In the genomic region with DNA sequence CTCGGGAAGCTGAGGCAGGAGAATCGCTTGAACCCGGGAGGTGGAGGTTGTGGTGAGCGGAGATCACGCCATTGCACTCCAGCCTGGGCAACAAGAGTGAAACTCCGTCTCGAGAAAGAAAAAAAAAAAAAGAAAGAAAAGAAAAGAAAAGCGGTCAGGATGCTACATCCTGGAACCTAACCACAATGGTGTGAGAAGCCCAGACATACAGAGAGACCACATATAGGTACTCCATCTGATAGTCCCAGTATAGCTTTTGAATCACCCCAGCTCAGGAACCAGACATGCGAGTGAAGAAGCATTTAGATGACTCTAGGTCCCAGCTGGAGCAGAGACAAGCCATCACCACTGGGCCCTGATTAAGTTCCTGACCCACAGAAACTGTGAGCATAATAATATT, we compare ENCODE assay signal across 16 cellular contexts. TPM values are rescaled to one million over a fixed set of nuclear protein-coding genes. Genes with fewer than 3 reads are reported as not detected.
DNase-seq lines count a peak whose midpoint lies in the region; ATAC-seq and TF ChIP-seq lines count a peak whose summit lies in the region.
"Had no signal": no experiment of that assay in that cellular context is flagged by ENCODE, and none has a peak within 500 bp of the region (broad histone marks: within the 10 kb centered on the region; RNA-seq: fewer than 3 reads in every experiment).

No MANE protein-coding gene starts in this region.

- no peaks in the 10 kb centered on the region for H3K36me3 ChIP-seq in CD4-positive, alpha-beta memory T cell (ENCODE audit: insufficient read depth, low read length)
- H3K36me3 ChIP-seq: BE2C had no signal

- no peak overlapping the region for H3K27ac Mint-ChIP-seq in CD4-positive, alpha-beta T cell
- H3K27ac Mint-ChIP-seq in CD4-positive, alpha-beta memory T cell, result peak overlapping the region; percentile 42 to 82 (median 69)
- H3K27ac Mint-ChIP-seq in activated CD8-positive, alpha-beta T cell treated with anti-CD3 and anti-CD28 coated beads for 36 hours, result no peak overlapping the region
- peak overlapping the region; percentile 80 to 81 for H3K27ac Mint-ChIP-seq in natural killer cell

- ATAC-seq in CD4-positive, alpha-beta T cell (ENCODE audit: poor library complexity), result peak; percentile 33
- peak; percentile 40 for ATAC-seq in activated CD8-positive, alpha-beta T cell treated with anti-CD3 and anti-CD28 coated beads for 36 hours
- ATAC-seq in natural killer cell (peak; percentile 14 to 27 (median 25)), sciatic nerve (no peak)

- intact Hi-C loops in CD4-positive, alpha-beta T cell (cut with DNase I, micrococcal nuclease), result no loop called here
- intact Hi-C loops in CD4-positive, alpha-beta memory T cell (cut with micrococcal nuclease), result no loop called here
- intact Hi-C loops in activated CD8-positive, alpha-beta T cell treated with anti-CD3 and anti-CD28 coated beads for 36 hours (cut with micrococcal nuclease), result no loop called here
- intact Hi-C loops in natural killer cell (cut with micrococcal nuclease), result loop anchor here (5.0 kb wide), 1 partner anchor 43 kb away; a partner anchor contains a TSS
- intact Hi-C loops in sciatic nerve (cut with DNase I), result no loop called here

- no peak overlapping the region for H3K27ac ChIP-seq in CD4-positive, alpha-beta T cell (ENCODE audit: low read depth, low read length)
- H3K27ac ChIP-seq in CD4-positive, alpha-beta memory T cell (ENCODE audit: low read depth, low read length), result no peak overlapping the region
- H3K27ac ChIP-seq: PC-9 had no signal

- CTCF ChIA-PET in CD4-positive, alpha-beta T cell (lab: Charles Lee), result no interaction called here
- CTCF ChIA-PET in CD4-positive, alpha-beta memory T cell (lab: Charles Lee; ENCODE audit: partially characterized antibody), result interaction anchor here (0.7 kb wide), 1 partner anchor 24 kb away, joined by 3 read pairs; no protein-coding TSS in a partner anchor
- CTCF ChIA-PET in activated CD8-positive, alpha-beta T cell treated with anti-CD3 and anti-CD28 coated beads for 36 hours (lab: Charles Lee), result no interaction called here

- peaks cover 15% of the 10 kb centered on the region for H3K4me1 ChIP-seq in CD4-positive, alpha-beta memory T cell (ENCODE audit: insufficient read depth, low read length)
- H3K4me1 ChIP-seq: BE2C had no signal

- H3K4me3 Mint-ChIP-seq in CD4-positive, alpha-beta T cell, result no peak overlapping the region
- peak overlapping the region in 5 of 8 donors; percentile 22 to 72 (median 39) for H3K4me3 Mint-ChIP-seq in CD4-positive, alpha-beta memory T cell
- H3K4me3 Mint-ChIP-seq in activated CD8-positive, alpha-beta T cell treated with anti-CD3 and anti-CD28 coated beads for 36 hours, result no peak overlapping the region
- peak overlapping the region; percentile 86 for H3K4me3 Mint-ChIP-seq in natural killer cell

- H3K9me3 Mint-ChIP-seq in CD4-positive, alpha-beta T cell, result no peaks in the 10 kb centered on the region
- H3K9me3 Mint-ChIP-seq in CD4-positive, alpha-beta memory T cell, result peaks cover 0 to 1% (median 0%) of the 10 kb centered on the region in 8 donors
- no peaks in the 10 kb centered on the region for H3K9me3 Mint-ChIP-seq in activated CD8-positive, alpha-beta T cell treated with anti-CD3 and anti-CD28 coated beads for 36 hours
- no peaks in the 10 kb centered on the region for H3K9me3 Mint-ChIP-seq in natural killer cell

- no peaks in the 10 kb centered on the region for H3K9me3 ChIP-seq in CD4-positive, alpha-beta T cell (ENCODE audit: control insufficient read depth, low read length)
- H3K9me3 ChIP-seq in CD4-positive, alpha-beta memory T cell (ENCODE audit: control insufficient read depth in 1 of 2, low read length in 2 of 2), result no peaks in the 10 kb centered on the region
- H3K9me3 ChIP-seq: BE2C had no signal

- H3K36me3 Mint-ChIP-seq in CD4-positive, alpha-beta T cell (ENCODE audit: low read depth), result no peaks in the 10 kb centered on the region
- no peaks in the 10 kb centered on the region for H3K36me3 Mint-ChIP-seq in CD4-positive, alpha-beta memory T cell
- H3K36me3 Mint-ChIP-seq in activated CD8-positive, alpha-beta T cell treated with anti-CD3 and anti-CD28 coated beads for 36 hours (ENCODE audit: low read depth), result no peaks in the 10 kb centered on the region
- H3K36me3 Mint-ChIP-seq in natural killer cell, result no peaks in the 10 kb centered on the region

- H3K4me1 Mint-ChIP-seq in CD4-positive, alpha-beta T cell (ENCODE audit: low read depth), result peaks cover 14% of the 10 kb centered on the region
- H3K4me1 Mint-ChIP-seq in CD4-positive, alpha-beta memory T cell, result peaks cover 10 to 33% (median 21%) of the 10 kb centered on the region in 4 donors
- peaks cover 18% of the 10 kb centered on the region for H3K4me1 Mint-ChIP-seq in activated CD8-positive, alpha-beta T cell treated with anti-CD3 and anti-CD28 coated beads for 36 hours (ENCODE audit: low read depth)
- peaks cover 39 to 47% of the 10 kb centered on the region in 2 donors for H3K4me1 Mint-ChIP-seq in natural killer cell

- no peak for DNase-seq in CD4-positive, alpha-beta T cell
- peak; percentile 17 to 70 (median 28) for DNase-seq in CD4-positive, alpha-beta memory T cell
- DNase-seq in activated CD8-positive, alpha-beta T cell treated with anti-CD3 and anti-CD28 coated beads for 36 hours, result peak; percentile 41
- no peak for DNase-seq in natural killer cell
- no peak for DNase-seq in sciatic nerve (ENCODE audit: low spot score)
- no peak for DNase-seq in DMS79 treated with DMSO at 0.1 percent for 48 hours (lab: John Stamatoyannopoulos, UW)
- no peak for DNase-seq in occipital lobe (lab: John Stamatoyannopoulos, UW)
- DNase-seq: BE2C, H7, Kasumi-1, NCI-H1930, NCI-H2171, NCI-H446 treated with DMSO at 0.1 percent for 48 hours, NCI-H748 treated with DMSO at 0.1 percent for 48 hours, PC-9 had no signal

- TF ChIP-seq CTCF in CD4-positive, alpha-beta T cell (IDR thresholded peaks at IDR 0.05), result no peak
- no peak for TF ChIP-seq CTCF in activated CD8-positive, alpha-beta T cell treated with anti-CD3 and anti-CD28 coated beads for 36 hours (IDR thresholded peaks at IDR 0.05)
- no peak for TF ChIP-seq CTCF in natural killer cell (IDR thresholded peaks at IDR 0.05)

- POLR2A ChIA-PET in CD4-positive, alpha-beta T cell (lab: Charles Lee), result no interaction called here
- POLR2A ChIA-PET in CD4-positive, alpha-beta memory T cell (lab: Charles Lee; ENCODE audit: partially characterized antibody), result interaction anchor here (1.4 to 2.2 kb wide), 2 partner anchors 37 to 42 kb away, joined by 3 to 8 read pairs; a partner anchor contains a TSS
- POLR2A ChIA-PET in activated CD8-positive, alpha-beta T cell treated with anti-CD3 and anti-CD28 coated beads for 36 hours (lab: Charles Lee), result no interaction called here

- H3K27me3 ChIP-seq in CD4-positive, alpha-beta T cell (ENCODE audit: control insufficient read depth, insufficient read depth, low read length), result no peaks in the 10 kb centered on the region
- no peaks in the 10 kb centered on the region for H3K27me3 ChIP-seq in CD4-positive, alpha-beta memory T cell (ENCODE audit: insufficient read depth, low read length)
- H3K27me3 ChIP-seq: BE2C had no signal

- H3K27me3 Mint-ChIP-seq in CD4-positive, alpha-beta T cell, result peaks cover 1% of the 10 kb centered on the region
- H3K27me3 Mint-ChIP-seq in CD4-positive, alpha-beta memory T cell, result no peaks in the 10 kb centered on the region
- H3K27me3 Mint-ChIP-seq in activated CD8-positive, alpha-beta T cell treated with anti-CD3 and anti-CD28 coated beads for 36 hours, result no peaks in the 10 kb centered on the region
- no peaks in the 10 kb centered on the region for H3K27me3 Mint-ChIP-seq in natural killer cell (ENCODE audit: low read depth in 2 of 2)

- H3K4me3 ChIP-seq in CD4-positive, alpha-beta memory T cell (ENCODE audit: low read length in 2 of 2), result no peak overlapping the region
- H3K4me3 ChIP-seq: PC-9 had no signal

RNA-seq across cellular contexts. Expression of a gene that starts 3.2 kb away (rescaled TPM):
- not detected for total RNA-seq in CD4-positive, alpha-beta T cell
- not detected for total RNA-seq in CD4-positive, alpha-beta memory T cell
- 1 to 10 TPM in 1 of 2 donors, not detected in 1; 1.6 TPM for polyA plus RNA-seq in CD4-positive, alpha-beta memory T cell
- not detected for total RNA-seq in activated CD8-positive, alpha-beta T cell treated with anti-CD3 and anti-CD28 coated beads for 36 hours
- total RNA-seq in natural killer cell (1 to 10 TPM in 1 of 3 donors, under 1 TPM in 1, not detected in 1; 0.33 to 1.4 TPM), sciatic nerve (not detected), occipital lobe (not detected)
- total RNA-seq: H7, PC-9 had no signal
- polyA plus RNA-seq: AG04450 had no signal

RNA-seq across cellular contexts. Expression of a gene that starts 21.3 kb away (rescaled TPM):
- 1 to 10 TPM; 2.3 to 2.6 TPM for total RNA-seq in CD4-positive, alpha-beta T cell
- 1 to 10 TPM; 8.4 to 8.5 TPM for total RNA-seq in CD4-positive, alpha-beta memory T cell
- 1 to 10 TPM; 2.0 to 4.5 TPM for polyA plus RNA-seq in CD4-positive, alpha-beta memory T cell
- 1 to 10 TPM; 6.1 to 6.5 TPM for total RNA-seq in activated CD8-positive, alpha-beta T cell treated with anti-CD3 and anti-CD28 coated beads for 36 hours
- total RNA-seq in natural killer cell, result 10 to 100 TPM in 1 of 3 donors, 1 to 10 TPM in 2; 5.9 to 12.5 (median 6.9) TPM
- total RNA-seq in sciatic nerve, result 1.3 TPM
- 6.9 TPM for total RNA-seq in occipital lobe

RNA-seq across cellular contexts. Expression of a gene that starts 31.2 kb away (rescaled TPM):
- total RNA-seq in CD4-positive, alpha-beta T cell, result not detected
- not detected for total RNA-seq in CD4-positive, alpha-beta memory T cell
- not detected for polyA plus RNA-seq in CD4-positive, alpha-beta memory T cell
- total RNA-seq in activated CD8-positive, alpha-beta T cell treated with anti-CD3 and anti-CD28 coated beads for 36 hours, result not detected
- not detected for total RNA-seq in natural killer cell
- total RNA-seq in sciatic nerve, result not detected
- total RNA-seq in occipital lobe, result not detected
- total RNA-seq: H7, PC-9 had no signal
- polyA plus RNA-seq: AG04450 had no signal

RNA-seq across cellular contexts. Expression of a gene that starts 36.4 kb away (rescaled TPM):
- total RNA-seq in CD4-positive, alpha-beta T cell, result 100 to 1,000 TPM; 352 to 367 TPM
- total RNA-seq in CD4-positive, alpha-beta memory T cell, result 100 to 1,000 TPM; 384 to 389 TPM
- polyA plus RNA-seq in CD4-positive, alpha-beta memory T cell, result 1,000 to 10,000 TPM; 1,040 to 1,509 TPM
- total RNA-seq in activated CD8-positive, alpha-beta T cell treated with anti-CD3 and anti-CD28 coated beads for 36 hours, result 100 to 1,000 TPM; 280 to 297 TPM
- total RNA-seq in natural killer cell (100 to 1,000 TPM; 315 to 331 (median 329) TPM), sciatic nerve (51.2 TPM), occipital lobe (5.3 TPM)
- total RNA-seq: H7, PC-9 had no signal

RNA-seq across cellular contexts. Expression of a gene that starts 42.8 kb away (rescaled TPM):
- total RNA-seq in CD4-positive, alpha-beta T cell, result 10 to 100 TPM; 65.0 to 66.9 TPM
- 10 to 100 TPM; 65.0 to 79.6 TPM for total RNA-seq in CD4-positive, alpha-beta memory T cell
- 10 to 100 TPM in 1 of 2 donors, 1 to 10 TPM in 1; 7.3 to 20.2 TPM for polyA plus RNA-seq in CD4-positive, alpha-beta memory T cell
- total RNA-seq in activated CD8-positive, alpha-beta T cell treated with anti-CD3 and anti-CD28 coated beads for 36 hours, result 10 to 100 TPM; 35.5 to 37.1 TPM
- total RNA-seq in natural killer cell (10 to 100 TPM; 67.8 to 80.8 (median 78.9) TPM), sciatic nerve (139 TPM), occipital lobe (18.7 TPM)

Comparison
In these comparisons a context has a peak if more than half of its experiments do, and no peak if none do; other contexts are left out.
1. DNase-seq: peak in CD4-positive, alpha-beta memory T cell (5 of 5) and activated CD8-positive, alpha-beta T cell treated with anti-CD3 and anti-CD28 coated beads for 36 hours (single experiment); none in CD4-positive, alpha-beta T cell (0 of 10), natural killer cell (single experiment), sciatic nerve (single experiment), DMS79 treated with DMSO at 0.1 percent for 48 hours (single experiment) and occipital lobe (single experiment).
2. H3K27ac Mint-ChIP-seq: peak in CD4-positive, alpha-beta memory T cell (7 of 7) and natural killer cell (2 of 2); none in CD4-positive, alpha-beta T cell (single experiment) and activated CD8-positive, alpha-beta T cell treated with anti-CD3 and anti-CD28 coated beads for 36 hours (single experiment).
3. H3K4me3 Mint-ChIP-seq: peak in CD4-positive, alpha-beta memory T cell (5 of 8) and natural killer cell (single experiment); none in CD4-positive, alpha-beta T cell (single experiment) and activated CD8-positive, alpha-beta T cell treated with anti-CD3 and anti-CD28 coated beads for 36 hours (single experiment).